In the genomic region with DNA sequence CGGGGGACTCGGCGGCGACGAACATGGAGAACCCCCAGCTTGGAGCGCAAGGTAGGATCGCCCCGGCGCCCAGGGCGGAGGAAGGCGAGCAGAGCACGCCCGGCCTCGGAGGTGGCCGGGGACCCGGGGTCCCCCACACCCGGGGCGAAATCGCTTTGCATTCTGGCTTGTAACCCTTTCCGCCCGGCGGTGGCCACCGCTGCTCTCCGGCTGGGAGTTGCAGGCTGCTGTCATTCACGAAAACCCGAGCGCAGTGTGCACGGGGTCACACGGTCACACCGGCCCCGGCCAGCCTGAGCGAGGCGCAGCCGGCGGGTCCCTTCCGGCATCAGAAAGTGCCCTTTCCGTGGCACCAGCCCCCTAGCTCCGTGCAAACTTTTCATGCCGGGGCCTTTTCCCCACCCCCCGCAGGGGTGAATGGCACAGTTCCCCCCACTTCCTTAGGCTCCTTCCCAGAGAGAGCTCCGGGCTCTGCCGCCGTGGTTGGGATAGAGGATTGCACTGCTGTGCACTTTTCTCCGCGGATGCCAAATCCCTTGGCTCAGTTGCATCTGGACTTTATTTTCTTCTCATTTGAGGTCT, we compare ENCODE assay signal across 8 cellular contexts. TPM values are rescaled to one million over a fixed set of nuclear protein-coding genes. Genes with fewer than 3 reads are reported as not detected.
DNase-seq lines count a peak whose midpoint lies in the region; ATAC-seq, FAIRE-seq and TF ChIP-seq lines count a peak whose summit lies in the region.

No MANE protein-coding gene starts in this region.

- ATAC-seq in gastroesophageal sphincter: peak; percentile 15
- ATAC-seq in pancreas: peak in 3 of 4 donors; percentile 44 to 61 (median 55)
- ATAC-seq in GM21825 (IDR thresholded peaks at IDR 0.05; ENCODE audit: unreplicated experiment): no peak
- ATAC-seq in GM18502 (IDR thresholded peaks at IDR 0.05; ENCODE audit: poor library complexity, unreplicated experiment): no peak
- ATAC-seq in GM21529 (IDR thresholded peaks at IDR 0.05; ENCODE audit: unreplicated experiment): no peak

- H3K27ac ChIP-seq in MM.1S (ENCODE audit: low read length) (no peak overlapping the region), gastroesophageal sphincter (peak overlapping the region in 2 of 4 donors; percentile 19 to 43), pancreas (no peak overlapping the region)

- H3K9ac ChIP-seq in MM.1S (ENCODE audit: low read length): no peak overlapping the region

- no peak for FAIRE-seq in pancreas (lab: Jason Lieb, UNC)

- H3K4me1 ChIP-seq in MM.1S (ENCODE audit: low read length) (no peaks in the 10 kb centered on the region), gastroesophageal sphincter (peaks cover 0 to 36% (median 11%) of the 10 kb centered on the region in 3 donors), pancreas (no peaks in the 10 kb centered on the region)

- TF ChIP-seq CTCF in MM.1S (IDR thresholded peaks at IDR 0.05; ENCODE audit: low read length) (no peak), gastroesophageal sphincter (IDR thresholded peaks at IDR 0.05) (no peak), pancreas (IDR thresholded peaks at IDR 0.05) (no peak)

- H3K27me3 ChIP-seq in MM.1S (replicated peaks; ENCODE audit: insufficient read depth, low read length) (no peaks in the 10 kb centered on the region), gastroesophageal sphincter (peaks cover 67% of the 10 kb centered on the region), pancreas (peaks cover 0 to 9% (median 0%) of the 10 kb centered on the region in 4 donors)

- H3K36me3 ChIP-seq in MM.1S (replicated peaks; ENCODE audit: insufficient read depth, low read length) (no peaks in the 10 kb centered on the region), gastroesophageal sphincter (no peaks in the 10 kb centered on the region), pancreas (no peaks in the 10 kb centered on the region)

- no peak for TF ChIP-seq EP300 in gastroesophageal sphincter (IDR thresholded peaks at IDR 0.05)

- WGBS in gastroesophageal sphincter (ENCODE audit: low coverage in 1 of 2), 2 donors: 0% methylated on average over 1 to 2 of the region's 45 CpGs
- 1% methylated on average over 45 of the region's 45 CpGs for WGBS in pancreas, 2 donors

- H3K4me2 ChIP-seq in MM.1S (ENCODE audit: low read depth, low read length): peak overlapping the region; percentile 18; the same call in 1 of the 2 replicates

- H3K9me3 ChIP-seq in MM.1S (replicated peaks; ENCODE audit: insufficient read depth, low read length) (no peaks in the 10 kb centered on the region), gastroesophageal sphincter (no peaks in the 10 kb centered on the region), pancreas (no peaks in the 10 kb centered on the region)

- H4K20me1 ChIP-seq in MM.1S (ENCODE audit: insufficient read depth, low read length): no peaks in the 10 kb centered on the region

- no peaks in the 10 kb centered on the region for H3F3A ChIP-seq in MM.1S (ENCODE audit: insufficient read depth, low read length)

- DNase-seq in Daoy (ENCODE audit: low read depth): peak; percentile 26
- DNase-seq in MM.1S: no peak
- DNase-seq in pancreas: peak in 2 of 6 donors; percentile 53 to 60
- no peak for DNase-seq in SKM-1 treated with dmso at 0.1 percent for 144 hours (lab: John Stamatoyannopoulos, UW; ENCODE audit: unreplicated experiment)

- intact Hi-C loops in pancreas (cut with DNase I): no loop called here

- no peaks in the 10 kb centered on the region for H3K9me2 ChIP-seq in MM.1S (replicated peaks; ENCODE audit: insufficient read depth, low read length)

- no peak for TF ChIP-seq POLR2A in gastroesophageal sphincter (IDR thresholded peaks at IDR 0.05)

- H3K4me3 ChIP-seq in MM.1S (ENCODE audit: low read length): no peak overlapping the region
- peak overlapping the region; percentile 16 to 56 for H3K4me3 ChIP-seq in gastroesophageal sphincter
- H3K4me3 ChIP-seq in pancreas: peak overlapping the region; percentile 5 to 50 (median 23)

- no peaks in the 10 kb centered on the region for H3K79me2 ChIP-seq in MM.1S (ENCODE audit: low read length)

- H2AFZ ChIP-seq in MM.1S (ENCODE audit: low read length): no peak overlapping the region

RNA-seq across cellular contexts. Expression of gene KAZN, which starts 0.8 kb away (rescaled TPM):
- total RNA-seq in Daoy (2014; rRNA removed; shearing (Covaris generic)): 6.3 and 6.7 TPM in 2 replicates
- total RNA-seq in gastroesophageal sphincter (10 to 100 TPM in 3 of 4 donors, 1 to 10 TPM in 1; 6.5 to 16.6 (median 11.5) TPM), pancreas (1 to 10 TPM; 3.9 to 6.0 (median 4.2) TPM)
- polyA plus RNA-seq in pancreas: 1 to 10 TPM; 2.4 to 3.6 TPM

Comparison
In these comparisons a context has a peak if more than half of its experiments do, and no peak if none do; other contexts are left out.
1. ATAC-seq: peak in gastroesophageal sphincter (single experiment) and pancreas (3 of 4); none in GM21825 (single experiment), GM18502 (single experiment) and GM21529 (single experiment).